1 cellular context compared by ENCODE assay signal in the genomic region with DNA sequence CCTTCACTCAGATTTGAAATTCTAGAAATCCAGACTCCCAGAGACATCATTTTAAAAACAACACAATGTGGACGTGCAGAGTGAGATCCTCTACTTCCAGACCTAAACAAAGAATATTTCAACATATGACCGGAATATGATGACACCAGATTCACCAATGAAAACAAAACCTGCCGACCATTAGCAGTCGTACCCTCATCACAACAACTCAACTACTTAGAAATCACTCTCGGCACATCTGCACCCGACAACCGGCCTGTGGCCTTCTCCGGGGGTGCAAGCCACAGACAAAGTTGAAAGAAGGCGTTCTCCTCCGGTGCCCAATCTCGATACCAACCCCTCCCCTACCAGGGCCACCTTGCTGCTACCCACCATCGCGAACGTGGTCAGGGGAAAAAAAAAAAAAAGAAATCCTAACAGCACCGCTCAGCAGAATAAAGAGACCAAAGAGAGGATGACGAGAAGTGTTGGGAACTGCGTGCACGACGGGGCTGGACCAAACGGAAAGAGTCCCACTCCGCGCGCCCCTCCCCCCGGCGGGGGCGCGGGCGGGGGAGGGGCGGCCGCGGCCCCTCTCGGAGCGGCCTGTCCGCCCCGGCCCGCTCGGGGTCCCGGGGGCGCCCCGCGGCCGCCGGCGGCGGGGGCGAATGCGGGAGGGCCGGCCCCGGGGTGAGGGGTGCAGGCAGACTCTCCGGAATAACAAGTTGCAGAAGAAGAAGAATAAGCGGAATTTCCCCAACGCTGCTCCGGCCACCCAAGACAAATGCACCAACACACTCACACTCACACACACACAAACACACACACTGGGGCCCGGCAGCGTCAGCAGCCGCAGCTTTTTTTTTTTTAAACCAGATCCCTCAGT.
TF ChIP-seq lines count a peak whose summit lies in the region.

No MANE protein-coding gene starts in this region.

TF ChIP-seq in HepG2, 621 proteins besides CTCF, POLR2A, EP300 and RAD21 (continued from another document and continues in another):
- TF ChIP-seq, protein P1, sequence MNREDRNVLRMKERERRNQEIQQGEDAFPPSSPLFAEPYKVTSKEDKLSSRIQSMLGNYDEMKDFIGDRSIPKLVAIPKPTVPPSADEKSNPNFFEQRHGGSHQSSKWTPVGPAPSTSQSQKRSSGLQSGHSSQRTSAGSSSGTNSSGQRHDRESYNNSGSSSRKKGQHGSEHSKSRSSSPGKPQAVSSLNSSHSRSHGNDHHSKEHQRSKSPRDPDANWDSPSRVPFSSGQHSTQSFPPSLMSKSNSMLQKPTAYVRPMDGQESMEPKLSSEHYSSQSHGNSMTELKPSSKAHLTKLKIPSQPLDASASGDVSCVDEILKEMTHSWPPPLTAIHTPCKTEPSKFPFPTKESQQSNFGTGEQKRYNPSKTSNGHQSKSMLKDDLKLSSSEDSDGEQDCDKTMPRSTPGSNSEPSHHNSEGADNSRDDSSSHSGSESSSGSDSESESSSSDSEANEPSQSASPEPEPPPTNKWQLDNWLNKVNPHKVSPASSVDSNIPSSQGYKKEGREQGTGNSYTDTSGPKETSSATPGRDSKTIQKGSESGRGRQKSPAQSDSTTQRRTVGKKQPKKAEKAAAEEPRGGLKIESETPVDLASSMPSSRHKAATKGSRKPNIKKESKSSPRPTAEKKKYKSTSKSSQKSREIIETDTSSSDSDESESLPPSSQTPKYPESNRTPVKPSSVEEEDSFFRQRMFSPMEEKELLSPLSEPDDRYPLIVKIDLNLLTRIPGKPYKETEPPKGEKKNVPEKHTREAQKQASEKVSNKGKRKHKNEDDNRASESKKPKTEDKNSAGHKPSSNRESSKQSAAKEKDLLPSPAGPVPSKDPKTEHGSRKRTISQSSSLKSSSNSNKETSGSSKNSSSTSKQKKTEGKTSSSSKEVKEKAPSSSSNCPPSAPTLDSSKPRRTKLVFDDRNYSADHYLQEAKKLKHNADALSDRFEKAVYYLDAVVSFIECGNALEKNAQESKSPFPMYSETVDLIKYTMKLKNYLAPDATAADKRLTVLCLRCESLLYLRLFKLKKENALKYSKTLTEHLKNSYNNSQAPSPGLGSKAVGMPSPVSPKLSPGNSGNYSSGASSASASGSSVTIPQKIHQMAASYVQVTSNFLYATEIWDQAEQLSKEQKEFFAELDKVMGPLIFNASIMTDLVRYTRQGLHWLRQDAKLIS (CRISPR knock-in tag; IDR thresholded peaks at IDR 0.05), result no peak
- TF ChIP-seq ZNF746 (CRISPR knock-in tag; IDR thresholded peaks at IDR 0.05) (no peak), CAMTA2 (CRISPR knock-in tag; IDR thresholded peaks at IDR 0.05; ENCODE audit: borderline replicate concordance) (no peak), MIXL1 (CRISPR knock-in tag; IDR thresholded peaks at IDR 0.05) (no peak), MYC (CRISPR knock-in tag; IDR thresholded peaks at IDR 0.05; ENCODE audit: borderline replicate concordance) (peak; percentile 26; the same call in 1 of the 2 replicates), ZNF510 (CRISPR knock-in tag; IDR thresholded peaks at IDR 0.05; ENCODE audit: low read depth) (no peak), ZNF790 (CRISPR knock-in tag; IDR thresholded peaks at IDR 0.05; ENCODE audit: borderline replicate concordance) (no peak), ATF1 (CRISPR knock-in tag; IDR thresholded peaks at IDR 0.05) (no peak; the same call in 1 of the 2 replicates), FOXC1 (CRISPR knock-in tag; IDR thresholded peaks at IDR 0.05; ENCODE audit: borderline replicate concordance) (no peak), ZNF761 (CRISPR knock-in tag; conservative IDR thresholded peaks at IDR 0.05) (0 out of 2 replicates have a peak, but pooled peaks have one; percentile 35), MTF2 (CRISPR knock-in tag; IDR thresholded peaks at IDR 0.05; ENCODE audit: borderline replicate concordance) (no peak), SYNCRIP (IDR thresholded peaks at IDR 0.05; ENCODE audit: insufficient read depth, low read depth, low read length) (no peak), CBX5 (CRISPR knock-in tag; IDR thresholded peaks at IDR 0.05; ENCODE audit: borderline replicate concordance) (no peak), ZSCAN21 (CRISPR knock-in tag; IDR thresholded peaks at IDR 0.05; ENCODE audit: borderline replicate concordance) (0 out of 2 replicates have a peak, but pooled peaks have one; percentile 60), ZNF205 (CRISPR knock-in tag; IDR thresholded peaks at IDR 0.05) (no peak), ZNF496 (CRISPR knock-in tag; IDR thresholded peaks at IDR 0.05; ENCODE audit: insufficient replicate concordance) (no peak), HDAC1 (CRISPR knock-in tag; IDR thresholded peaks at IDR 0.05) (peak; percentile 12; the same call in 1 of the 2 replicates), REXO4 (CRISPR knock-in tag; IDR thresholded peaks at IDR 0.05; ENCODE audit: borderline replicate concordance) (no peak), ZNF567 (CRISPR knock-in tag; IDR thresholded peaks at IDR 0.05; ENCODE audit: borderline replicate concordance) (no peak), MBD4 (IDR thresholded peaks at IDR 0.05; ENCODE audit: borderline replicate concordance, low read length) (no peak), CENPT (CRISPR knock-in tag; IDR thresholded peaks at IDR 0.05; ENCODE audit: low read depth) (no peak), TGIF2 (CRISPR knock-in tag; IDR thresholded peaks at IDR 0.05) (no peak; the same call in 1 of the 2 replicates), TARDBP (CRISPR knock-in tag; IDR thresholded peaks at IDR 0.05) (no peak; the same call in 1 of the 2 replicates), PHF8 (CRISPR knock-in tag; IDR thresholded peaks at IDR 0.05) (peak; percentile 55), DNMT3B (CRISPR knock-in tag; conservative IDR thresholded peaks at IDR 0.05) (no peak), AKAP8 (CRISPR knock-in tag; IDR thresholded peaks at IDR 0.05) (peak; percentile 71; the same call in 1 of the 2 replicates), ZNF773 (CRISPR knock-in tag; IDR thresholded peaks at IDR 0.05; ENCODE audit: borderline replicate concordance) (no peak), MTA1 (CRISPR knock-in tag; IDR thresholded peaks at IDR 0.05; ENCODE audit: borderline replicate concordance) (no peak), ZNF207 (IDR thresholded peaks at IDR 0.05; ENCODE audit: borderline replicate concordance) (no peak), HNRNPL (IDR thresholded peaks at IDR 0.05; ENCODE audit: low read depth, low read length) (no peak)
- TF ChIP-seq, protein P2, sequence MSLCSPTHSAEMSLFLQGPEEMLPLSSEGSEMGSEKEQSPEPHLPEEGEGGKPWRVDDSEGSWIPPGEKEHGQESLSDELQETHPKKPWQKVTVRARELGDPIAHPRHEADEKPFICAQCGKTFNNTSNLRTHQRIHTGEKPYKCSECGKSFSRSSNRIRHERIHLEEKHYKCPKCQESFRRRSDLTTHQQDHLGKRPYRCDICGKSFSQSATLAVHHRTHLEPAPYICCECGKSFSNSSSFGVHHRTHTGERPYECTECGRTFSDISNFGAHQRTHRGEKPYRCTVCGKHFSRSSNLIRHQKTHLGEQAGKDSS (CRISPR knock-in tag; IDR thresholded peaks at IDR 0.05; ENCODE audit: borderline replicate concordance, low read depth), result no peak
- TF ChIP-seq, protein P3, sequence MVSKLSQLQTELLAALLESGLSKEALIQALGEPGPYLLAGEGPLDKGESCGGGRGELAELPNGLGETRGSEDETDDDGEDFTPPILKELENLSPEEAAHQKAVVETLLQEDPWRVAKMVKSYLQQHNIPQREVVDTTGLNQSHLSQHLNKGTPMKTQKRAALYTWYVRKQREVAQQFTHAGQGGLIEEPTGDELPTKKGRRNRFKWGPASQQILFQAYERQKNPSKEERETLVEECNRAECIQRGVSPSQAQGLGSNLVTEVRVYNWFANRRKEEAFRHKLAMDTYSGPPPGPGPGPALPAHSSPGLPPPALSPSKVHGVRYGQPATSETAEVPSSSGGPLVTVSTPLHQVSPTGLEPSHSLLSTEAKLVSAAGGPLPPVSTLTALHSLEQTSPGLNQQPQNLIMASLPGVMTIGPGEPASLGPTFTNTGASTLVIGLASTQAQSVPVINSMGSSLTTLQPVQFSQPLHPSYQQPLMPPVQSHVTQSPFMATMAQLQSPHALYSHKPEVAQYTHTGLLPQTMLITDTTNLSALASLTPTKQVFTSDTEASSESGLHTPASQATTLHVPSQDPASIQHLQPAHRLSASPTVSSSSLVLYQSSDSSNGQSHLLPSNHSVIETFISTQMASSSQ (IDR thresholded peaks at IDR 0.05; ENCODE audit: low read depth), result no peak
- TF ChIP-seq, protein P3 (CRISPR knock-in tag; IDR thresholded peaks at IDR 0.05; ENCODE audit: borderline replicate concordance), result no peak
- TF ChIP-seq, protein P4, sequence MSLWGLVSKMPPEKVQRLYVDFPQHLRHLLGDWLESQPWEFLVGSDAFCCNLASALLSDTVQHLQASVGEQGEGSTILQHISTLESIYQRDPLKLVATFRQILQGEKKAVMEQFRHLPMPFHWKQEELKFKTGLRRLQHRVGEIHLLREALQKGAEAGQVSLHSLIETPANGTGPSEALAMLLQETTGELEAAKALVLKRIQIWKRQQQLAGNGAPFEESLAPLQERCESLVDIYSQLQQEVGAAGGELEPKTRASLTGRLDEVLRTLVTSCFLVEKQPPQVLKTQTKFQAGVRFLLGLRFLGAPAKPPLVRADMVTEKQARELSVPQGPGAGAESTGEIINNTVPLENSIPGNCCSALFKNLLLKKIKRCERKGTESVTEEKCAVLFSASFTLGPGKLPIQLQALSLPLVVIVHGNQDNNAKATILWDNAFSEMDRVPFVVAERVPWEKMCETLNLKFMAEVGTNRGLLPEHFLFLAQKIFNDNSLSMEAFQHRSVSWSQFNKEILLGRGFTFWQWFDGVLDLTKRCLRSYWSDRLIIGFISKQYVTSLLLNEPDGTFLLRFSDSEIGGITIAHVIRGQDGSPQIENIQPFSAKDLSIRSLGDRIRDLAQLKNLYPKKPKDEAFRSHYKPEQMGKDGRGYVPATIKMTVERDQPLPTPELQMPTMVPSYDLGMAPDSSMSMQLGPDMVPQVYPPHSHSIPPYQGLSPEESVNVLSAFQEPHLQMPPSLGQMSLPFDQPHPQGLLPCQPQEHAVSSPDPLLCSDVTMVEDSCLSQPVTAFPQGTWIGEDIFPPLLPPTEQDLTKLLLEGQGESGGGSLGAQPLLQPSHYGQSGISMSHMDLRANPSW (CRISPR knock-in tag; IDR thresholded peaks at IDR 0.05; ENCODE audit: borderline replicate concordance), result 0 out of 2 replicates have a peak, but pooled peaks have one; percentile 36
- TF ChIP-seq, protein P5, sequence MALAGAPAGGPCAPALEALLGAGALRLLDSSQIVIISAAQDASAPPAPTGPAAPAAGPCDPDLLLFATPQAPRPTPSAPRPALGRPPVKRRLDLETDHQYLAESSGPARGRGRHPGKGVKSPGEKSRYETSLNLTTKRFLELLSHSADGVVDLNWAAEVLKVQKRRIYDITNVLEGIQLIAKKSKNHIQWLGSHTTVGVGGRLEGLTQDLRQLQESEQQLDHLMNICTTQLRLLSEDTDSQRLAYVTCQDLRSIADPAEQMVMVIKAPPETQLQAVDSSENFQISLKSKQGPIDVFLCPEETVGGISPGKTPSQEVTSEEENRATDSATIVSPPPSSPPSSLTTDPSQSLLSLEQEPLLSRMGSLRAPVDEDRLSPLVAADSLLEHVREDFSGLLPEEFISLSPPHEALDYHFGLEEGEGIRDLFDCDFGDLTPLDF (CRISPR knock-in tag; IDR thresholded peaks at IDR 0.05), result no peak
- TF ChIP-seq, protein P6, sequence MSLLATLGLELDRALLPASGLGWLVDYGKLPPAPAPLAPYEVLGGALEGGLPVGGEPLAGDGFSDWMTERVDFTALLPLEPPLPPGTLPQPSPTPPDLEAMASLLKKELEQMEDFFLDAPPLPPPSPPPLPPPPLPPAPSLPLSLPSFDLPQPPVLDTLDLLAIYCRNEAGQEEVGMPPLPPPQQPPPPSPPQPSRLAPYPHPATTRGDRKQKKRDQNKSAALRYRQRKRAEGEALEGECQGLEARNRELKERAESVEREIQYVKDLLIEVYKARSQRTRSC (CRISPR knock-in tag; IDR thresholded peaks at IDR 0.05; ENCODE audit: low read depth), result no peak
- TF ChIP-seq, protein P7, sequence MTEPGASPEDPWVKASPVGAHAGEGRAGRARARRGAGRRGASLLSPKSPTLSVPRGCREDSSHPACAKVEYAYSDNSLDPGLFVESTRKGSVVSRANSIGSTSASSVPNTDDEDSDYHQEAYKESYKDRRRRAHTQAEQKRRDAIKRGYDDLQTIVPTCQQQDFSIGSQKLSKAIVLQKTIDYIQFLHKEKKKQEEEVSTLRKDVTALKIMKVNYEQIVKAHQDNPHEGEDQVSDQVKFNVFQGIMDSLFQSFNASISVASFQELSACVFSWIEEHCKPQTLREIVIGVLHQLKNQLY (CRISPR knock-in tag; IDR thresholded peaks at IDR 0.05), result peak; percentile 38; the same call in 1 of the 2 replicates
- TF ChIP-seq, protein P8, sequence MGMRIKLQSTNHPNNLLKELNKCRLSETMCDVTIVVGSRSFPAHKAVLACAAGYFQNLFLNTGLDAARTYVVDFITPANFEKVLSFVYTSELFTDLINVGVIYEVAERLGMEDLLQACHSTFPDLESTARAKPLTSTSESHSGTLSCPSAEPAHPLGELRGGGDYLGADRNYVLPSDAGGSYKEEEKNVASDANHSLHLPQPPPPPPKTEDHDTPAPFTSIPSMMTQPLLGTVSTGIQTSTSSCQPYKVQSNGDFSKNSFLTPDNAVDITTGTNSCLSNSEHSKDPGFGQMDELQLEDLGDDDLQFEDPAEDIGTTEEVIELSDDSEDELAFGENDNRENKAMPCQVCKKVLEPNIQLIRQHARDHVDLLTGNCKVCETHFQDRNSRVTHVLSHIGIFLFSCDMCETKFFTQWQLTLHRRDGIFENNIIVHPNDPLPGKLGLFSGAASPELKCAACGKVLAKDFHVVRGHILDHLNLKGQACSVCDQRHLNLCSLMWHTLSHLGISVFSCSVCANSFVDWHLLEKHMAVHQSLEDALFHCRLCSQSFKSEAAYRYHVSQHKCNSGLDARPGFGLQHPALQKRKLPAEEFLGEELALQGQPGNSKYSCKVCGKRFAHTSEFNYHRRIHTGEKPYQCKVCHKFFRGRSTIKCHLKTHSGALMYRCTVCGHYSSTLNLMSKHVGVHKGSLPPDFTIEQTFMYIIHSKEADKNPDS (CRISPR knock-in tag; IDR thresholded peaks at IDR 0.05), result no peak
- TF ChIP-seq, protein P9, sequence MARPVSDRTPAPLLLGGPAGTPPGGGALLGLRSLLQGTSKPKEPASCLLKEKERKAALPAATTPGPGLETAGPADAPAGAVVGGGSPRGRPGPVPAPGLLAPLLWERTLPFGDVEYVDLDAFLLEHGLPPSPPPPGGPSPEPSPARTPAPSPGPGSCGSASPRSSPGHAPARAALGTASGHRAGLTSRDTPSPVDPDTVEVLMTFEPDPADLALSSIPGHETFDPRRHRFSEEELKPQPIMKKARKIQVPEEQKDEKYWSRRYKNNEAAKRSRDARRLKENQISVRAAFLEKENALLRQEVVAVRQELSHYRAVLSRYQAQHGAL (CRISPR knock-in tag; IDR thresholded peaks at IDR 0.05; ENCODE audit: not compliant biosample characterization), result peak; percentile 42
